ENCODE assay signal across 7 cellular contexts in the genomic region with DNA sequence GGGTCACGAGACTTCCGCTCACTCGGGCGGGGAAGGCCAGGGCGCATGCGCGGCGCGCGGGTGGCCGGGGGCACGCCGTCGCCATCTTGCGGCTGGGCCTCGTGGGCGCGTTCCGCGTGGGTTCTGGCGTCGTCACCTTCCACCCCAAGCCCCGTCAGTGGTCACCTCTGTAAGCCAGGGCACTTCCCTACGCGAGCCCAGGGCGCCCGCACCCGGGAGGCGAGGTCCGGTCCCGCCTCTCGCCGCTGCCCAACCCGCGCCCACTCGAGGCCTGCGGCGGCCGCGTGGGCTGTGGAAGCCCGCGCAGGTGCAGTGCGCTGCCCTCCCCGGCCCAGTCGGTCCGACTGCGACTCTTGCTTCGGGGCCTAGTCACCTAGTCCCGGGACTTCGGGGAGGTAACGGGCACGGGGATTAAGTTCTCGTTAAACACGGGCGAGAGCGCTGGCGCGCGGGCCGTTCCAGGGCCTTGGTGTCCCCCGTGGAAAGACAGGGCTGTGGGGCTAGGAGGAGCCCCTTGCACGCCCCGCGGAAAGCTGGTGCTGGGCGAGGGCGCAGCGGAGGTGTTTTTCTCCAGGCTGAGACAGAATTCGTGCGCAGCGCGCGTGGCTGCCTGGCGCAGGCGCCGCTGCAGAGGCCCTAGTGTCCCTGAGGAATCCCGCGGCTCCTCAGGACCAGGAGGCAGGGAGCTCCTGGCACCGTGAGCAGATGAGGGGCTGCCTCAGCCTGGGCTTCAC. TPM values are rescaled to one million over a fixed set of nuclear protein-coding genes. Genes with fewer than 3 reads are reported as not detected.
DNase-seq lines count a peak whose midpoint lies in the region; ATAC-seq and TF ChIP-seq lines count a peak whose summit lies in the region.

No MANE protein-coding gene starts in this region.

- H3K27ac ChIP-seq in colonic mucosa: peak overlapping the region; percentile 99

- no peaks in the 10 kb centered on the region for H3K27me3 ChIP-seq in colonic mucosa

- H3K4me3 ChIP-seq in colonic mucosa: peak overlapping the region; percentile 98

- DNase-seq in NCI-H2227 treated with DMSO at 0.1 percent for 48 hours (lab: John Stamatoyannopoulos, UW) (peak; percentile 81), colonic mucosa (peak; percentile 96), left lobe of liver (ENCODE audit: low spot score) (peak; percentile 96)
- DNase-seq in activated CD4-positive, alpha-beta T cell treated with anti-CD3 and anti-CD28 coated beads for 48 hours: peak; percentile 97
- peak; percentile 96 for DNase-seq in stimulated activated CD4-positive, alpha-beta T cell treated with anti-CD3 and anti-CD28 coated beads, Interleukin-2, amount 100 ng/mL, for 4 hours (ENCODE audit: low read depth)

- no peaks in the 10 kb centered on the region for H3K36me3 ChIP-seq in colonic mucosa

- H3K9ac ChIP-seq in colonic mucosa (ENCODE audit: low read depth in 2 of 2, low read length in 2 of 2): peak overlapping the region; percentile 98 to 100

- ATAC-seq in GM18502 (IDR thresholded peaks at IDR 0.05; ENCODE audit: poor library complexity, unreplicated experiment): peak; percentile 41
- peak; percentile 47 for ATAC-seq in HG02981 (IDR thresholded peaks at IDR 0.05; ENCODE audit: unreplicated experiment)
- ATAC-seq in left lobe of liver: peak; percentile 21

- H3K9me3 ChIP-seq in colonic mucosa: no peaks in the 10 kb centered on the region

- H3K4me1 ChIP-seq in colonic mucosa: peaks cover 24% of the 10 kb centered on the region

- intact Hi-C loops in colonic mucosa (cut with DNase I): no loop called here

- TF ChIP-seq CTCF in colonic mucosa (IDR thresholded peaks at IDR 0.05): no peak

RNA-seq across cellular contexts. Expression of a gene that starts 0.4 kb away (rescaled TPM):
- total RNA-seq in colonic mucosa (100 to 1,000 TPM; 407 to 546 TPM), left lobe of liver (109 TPM)

RNA-seq across cellular contexts. Expression of a gene that starts 11.2 kb away (rescaled TPM):
- 1,000 to 10,000 TPM in 1 of 2 donors, 100 to 1,000 TPM in 1; 719 to 1,051 TPM for total RNA-seq in colonic mucosa
- total RNA-seq in left lobe of liver: 1,392 TPM

RNA-seq across cellular contexts. Expression of a gene that starts 19.8 kb away (rescaled TPM):
- total RNA-seq in colonic mucosa: 100 to 1,000 TPM in 1 of 2 donors, 10 to 100 TPM in 1; 66.6 to 191 TPM
- 14.5 TPM for total RNA-seq in left lobe of liver

RNA-seq across cellular contexts. Expression of a gene that starts 20.0 kb away (rescaled TPM):
- total RNA-seq in colonic mucosa: 100 to 1,000 TPM; 106 to 174 TPM
- 95.7 TPM for total RNA-seq in left lobe of liver

RNA-seq across cellular contexts. Expression of a gene that starts 30.5 kb away (rescaled TPM):
- total RNA-seq in colonic mucosa: under 1 TPM in 1 of 2 donors, not detected in 1; 0.22 TPM
- total RNA-seq in left lobe of liver: 0.13 TPM

Comparison
In these comparisons a context has a peak if more than half of its experiments do, and no peak if none do; other contexts are left out.
1. Peak in every context shown above with its lines: DNase-seq, ATAC-seq, H3K4me3 ChIP-seq and H3K27ac ChIP-seq.